ENCODE assay signal across 1 cellular context in genomic region chr11:75403983-75404658, GRCh38.
TF ChIP-seq lines count a peak whose summit lies in the region.

No MANE protein-coding gene starts in this region.

TF ChIP-seq in H1, 55 proteins besides CTCF, POLR2A, EP300 and RAD21:
- peak; percentile 74; the same call in 1 of the 2 replicates for TF ChIP-seq POLR2AphosphoS5 (IDR thresholded peaks at IDR 0.05; ENCODE audit: low read depth, low read length)
- no peak for TF ChIP-seq CHD1 (IDR thresholded peaks at IDR 0.05; ENCODE audit: low read depth, low read length)
